Comparison of ENCODE assay signal across 1 cellular context in the genomic region with DNA sequence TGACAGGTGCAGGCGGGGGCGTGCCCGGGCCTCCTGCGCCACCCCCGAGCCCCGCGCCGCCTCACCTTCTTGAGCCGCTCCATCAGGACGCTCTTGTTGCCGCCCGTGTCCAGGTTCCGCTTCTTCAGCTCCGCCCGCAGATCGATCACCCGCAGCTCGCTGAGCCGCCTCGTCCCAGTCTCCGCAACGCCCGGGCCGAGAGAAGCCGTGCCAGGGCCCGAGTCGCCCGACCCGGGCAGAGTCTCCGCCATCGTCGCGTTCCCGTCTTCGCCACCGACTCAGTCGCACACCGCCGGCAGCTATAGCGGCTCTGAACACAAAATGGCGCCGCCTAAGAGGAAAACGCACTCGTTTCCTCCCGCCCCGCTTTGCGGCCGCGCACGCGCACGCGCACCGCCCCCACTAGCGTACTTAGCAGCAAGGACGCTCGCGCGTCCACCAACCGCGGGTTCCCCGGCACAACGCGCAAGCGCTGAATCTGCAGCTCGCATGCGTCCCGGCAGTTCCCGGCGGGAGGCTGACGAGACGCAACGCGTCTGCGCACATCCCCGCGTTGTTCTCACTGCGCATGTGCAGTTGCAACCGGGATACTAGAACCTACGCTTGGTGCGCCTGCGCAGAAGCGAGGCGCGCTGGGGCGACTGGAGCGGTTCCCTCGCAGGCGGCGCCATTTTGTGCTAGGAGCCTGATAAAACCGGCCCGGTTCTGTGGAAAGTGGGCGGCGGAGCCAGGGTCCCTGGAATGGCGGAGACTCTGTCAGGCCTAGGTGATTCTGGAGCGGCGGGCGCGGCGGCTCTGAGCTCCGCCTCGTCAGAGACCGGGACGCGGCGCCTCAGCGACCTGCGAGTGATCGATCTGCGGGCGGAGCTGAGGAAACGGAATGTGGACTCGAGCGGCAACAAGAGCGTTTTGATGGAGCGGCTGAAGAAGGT.
TF ChIP-seq lines count a peak whose summit lies in the region.

A gene (plus strand): TSS at position 619 of the 932 bp plus-strand sequence. CDS start 123 bp downstream, at position 742.
A gene (minus strand): TSS at position 312 of the 932 bp plus-strand sequence. CDS start 61 bp downstream, at position 251.

TF ChIP-seq in HEK293, 187 proteins besides CTCF, POLR2A, EP300 and RAD21 (continued from another document and continues in another):
- TF ChIP-seq, protein P1, sequence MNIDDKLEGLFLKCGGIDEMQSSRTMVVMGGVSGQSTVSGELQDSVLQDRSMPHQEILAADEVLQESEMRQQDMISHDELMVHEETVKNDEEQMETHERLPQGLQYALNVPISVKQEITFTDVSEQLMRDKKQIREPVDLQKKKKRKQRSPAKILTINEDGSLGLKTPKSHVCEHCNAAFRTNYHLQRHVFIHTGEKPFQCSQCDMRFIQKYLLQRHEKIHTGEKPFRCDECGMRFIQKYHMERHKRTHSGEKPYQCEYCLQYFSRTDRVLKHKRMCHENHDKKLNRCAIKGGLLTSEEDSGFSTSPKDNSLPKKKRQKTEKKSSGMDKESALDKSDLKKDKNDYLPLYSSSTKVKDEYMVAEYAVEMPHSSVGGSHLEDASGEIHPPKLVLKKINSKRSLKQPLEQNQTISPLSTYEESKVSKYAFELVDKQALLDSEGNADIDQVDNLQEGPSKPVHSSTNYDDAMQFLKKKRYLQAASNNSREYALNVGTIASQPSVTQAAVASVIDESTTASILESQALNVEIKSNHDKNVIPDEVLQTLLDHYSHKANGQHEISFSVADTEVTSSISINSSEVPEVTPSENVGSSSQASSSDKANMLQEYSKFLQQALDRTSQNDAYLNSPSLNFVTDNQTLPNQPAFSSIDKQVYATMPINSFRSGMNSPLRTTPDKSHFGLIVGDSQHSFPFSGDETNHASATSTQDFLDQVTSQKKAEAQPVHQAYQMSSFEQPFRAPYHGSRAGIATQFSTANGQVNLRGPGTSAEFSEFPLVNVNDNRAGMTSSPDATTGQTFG (tag by site-specific recombination; IDR thresholded peaks at IDR 0.05; ENCODE audit: borderline replicate concordance): no peak
- TF ChIP-seq, protein P2, sequence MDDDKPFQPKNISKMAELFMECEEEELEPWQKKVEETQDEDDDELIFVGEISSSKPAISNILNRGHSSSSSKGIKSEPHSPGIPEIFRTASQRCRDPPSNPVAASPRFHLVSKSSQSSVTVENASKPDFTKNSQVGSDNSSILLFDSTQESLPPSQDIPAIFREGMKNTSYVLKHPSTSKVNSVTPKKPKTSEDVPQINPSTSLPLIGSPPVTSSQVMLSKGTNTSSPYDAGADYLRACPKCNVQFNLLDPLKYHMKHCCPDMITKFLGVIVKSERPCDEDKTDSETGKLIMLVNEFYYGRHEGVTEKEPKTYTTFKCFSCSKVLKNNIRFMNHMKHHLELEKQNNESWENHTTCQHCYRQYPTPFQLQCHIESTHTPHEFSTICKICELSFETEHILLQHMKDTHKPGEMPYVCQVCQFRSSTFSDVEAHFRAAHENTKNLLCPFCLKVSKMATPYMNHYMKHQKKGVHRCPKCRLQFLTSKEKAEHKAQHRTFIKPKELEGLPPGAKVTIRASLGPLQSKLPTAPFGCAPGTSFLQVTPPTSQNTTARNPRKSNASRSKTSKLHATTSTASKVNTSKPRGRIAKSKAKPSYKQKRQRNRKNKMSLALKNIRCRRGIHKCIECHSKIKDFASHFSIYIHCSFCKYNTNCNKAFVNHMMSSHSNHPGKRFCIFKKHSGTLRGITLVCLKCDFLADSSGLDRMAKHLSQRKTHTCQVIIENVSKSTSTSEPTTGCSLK (tag by site-specific recombination; IDR thresholded peaks at IDR 0.05): no peak
- TF ChIP-seq ZFP69B (tag by site-specific recombination; IDR thresholded peaks at IDR 0.05) (peak; percentile 45; the same call in 1 of the 2 replicates), ZNF433 (tag by site-specific recombination; IDR thresholded peaks at IDR 0.05; ENCODE audit: low read depth) (no peak), ZNF350 (tag by site-specific recombination; IDR thresholded peaks at IDR 0.05) (no peak), YY2 (tag by site-specific recombination; IDR thresholded peaks at IDR 0.05) (peak; percentile 80), ZNF146 (tag by site-specific recombination; IDR thresholded peaks at IDR 0.05) (no peak), ZNF473 (tag by site-specific recombination; IDR thresholded peaks at IDR 0.05) (no peak), ZNF37A (tag by site-specific recombination; IDR thresholded peaks at IDR 0.05) (no peak), ZNF391 (tag by site-specific recombination; IDR thresholded peaks at IDR 0.05; ENCODE audit: borderline replicate concordance, low read depth) (peak; percentile 35; the same call in 1 of the 2 replicates), ZNF776 (tag by site-specific recombination; IDR thresholded peaks at IDR 0.05; ENCODE audit: borderline replicate concordance) (no peak), ZNF785 (tag by site-specific recombination; IDR thresholded peaks at IDR 0.05) (no peak), ZNF2 (tag by site-specific recombination; IDR thresholded peaks at IDR 0.05) (peak; percentile 67; the same call in 1 of the 2 replicates), GLIS1 (tag by site-specific recombination; IDR thresholded peaks at IDR 0.05) (peak; percentile 76), ZNF138 (tag by site-specific recombination; IDR thresholded peaks at IDR 0.05; ENCODE audit: borderline replicate concordance) (no peak), ZNF664 (tag by site-specific recombination; IDR thresholded peaks at IDR 0.05) (no peak), FEZF1 (tag by site-specific recombination; IDR thresholded peaks at IDR 0.05) (no peak), ZNF48 (tag by site-specific recombination; IDR thresholded peaks at IDR 0.05) (no peak), HOXC10 (CRISPR knock-in tag; IDR thresholded peaks at IDR 0.05) (no peak), ZNF248 (tag by site-specific recombination; IDR thresholded peaks at IDR 0.05) (no peak), ZNF324 (tag by site-specific recombination; IDR thresholded peaks at IDR 0.05) (no peak), ZIC2 (tag by site-specific recombination; IDR thresholded peaks at IDR 0.05) (no peak), RBAK (tag by site-specific recombination; IDR thresholded peaks at IDR 0.05) (no peak), SP7 (tag by site-specific recombination; IDR thresholded peaks at IDR 0.05) (peak; percentile 24), ZNF660 (tag by site-specific recombination; IDR thresholded peaks at IDR 0.05) (peak; percentile 80), ZNF19 (tag by site-specific recombination; IDR thresholded peaks at IDR 0.05; ENCODE audit: low read depth) (no peak), ZNF366 (tag by site-specific recombination; conservative IDR thresholded peaks at IDR 0.05) (no peak), GLI2 (tag by site-specific recombination; IDR thresholded peaks at IDR 0.05; ENCODE audit: borderline replicate concordance, low read depth) (no peak), ZNF239 (tag by site-specific recombination; IDR thresholded peaks at IDR 0.05) (no peak), ZNF292 (tag by site-specific recombination; IDR thresholded peaks at IDR 0.05; ENCODE audit: borderline replicate concordance, low read depth) (no peak), ZNF629 (tag by site-specific recombination; IDR thresholded peaks at IDR 0.05) (peak; percentile 45), KLF16 (tag by site-specific recombination; IDR thresholded peaks at IDR 0.05) (peak; percentile 33), TRIM28 (IDR thresholded peaks at IDR 0.05; ENCODE audit: borderline replicate concordance, low read length) (no peak)
- TF ChIP-seq, protein P3, sequence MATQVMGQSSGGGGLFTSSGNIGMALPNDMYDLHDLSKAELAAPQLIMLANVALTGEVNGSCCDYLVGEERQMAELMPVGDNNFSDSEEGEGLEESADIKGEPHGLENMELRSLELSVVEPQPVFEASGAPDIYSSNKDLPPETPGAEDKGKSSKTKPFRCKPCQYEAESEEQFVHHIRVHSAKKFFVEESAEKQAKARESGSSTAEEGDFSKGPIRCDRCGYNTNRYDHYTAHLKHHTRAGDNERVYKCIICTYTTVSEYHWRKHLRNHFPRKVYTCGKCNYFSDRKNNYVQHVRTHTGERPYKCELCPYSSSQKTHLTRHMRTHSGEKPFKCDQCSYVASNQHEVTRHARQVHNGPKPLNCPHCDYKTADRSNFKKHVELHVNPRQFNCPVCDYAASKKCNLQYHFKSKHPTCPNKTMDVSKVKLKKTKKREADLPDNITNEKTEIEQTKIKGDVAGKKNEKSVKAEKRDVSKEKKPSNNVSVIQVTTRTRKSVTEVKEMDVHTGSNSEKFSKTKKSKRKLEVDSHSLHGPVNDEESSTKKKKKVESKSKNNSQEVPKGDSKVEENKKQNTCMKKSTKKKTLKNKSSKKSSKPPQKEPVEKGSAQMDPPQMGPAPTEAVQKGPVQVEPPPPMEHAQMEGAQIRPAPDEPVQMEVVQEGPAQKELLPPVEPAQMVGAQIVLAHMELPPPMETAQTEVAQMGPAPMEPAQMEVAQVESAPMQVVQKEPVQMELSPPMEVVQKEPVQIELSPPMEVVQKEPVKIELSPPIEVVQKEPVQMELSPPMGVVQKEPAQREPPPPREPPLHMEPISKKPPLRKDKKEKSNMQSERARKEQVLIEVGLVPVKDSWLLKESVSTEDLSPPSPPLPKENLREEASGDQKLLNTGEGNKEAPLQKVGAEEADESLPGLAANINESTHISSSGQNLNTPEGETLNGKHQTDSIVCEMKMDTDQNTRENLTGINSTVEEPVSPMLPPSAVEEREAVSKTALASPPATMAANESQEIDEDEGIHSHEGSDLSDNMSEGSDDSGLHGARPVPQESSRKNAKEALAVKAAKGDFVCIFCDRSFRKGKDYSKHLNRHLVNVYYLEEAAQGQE (tag by site-specific recombination; IDR thresholded peaks at IDR 0.05): no peak
- TF ChIP-seq, protein P4, sequence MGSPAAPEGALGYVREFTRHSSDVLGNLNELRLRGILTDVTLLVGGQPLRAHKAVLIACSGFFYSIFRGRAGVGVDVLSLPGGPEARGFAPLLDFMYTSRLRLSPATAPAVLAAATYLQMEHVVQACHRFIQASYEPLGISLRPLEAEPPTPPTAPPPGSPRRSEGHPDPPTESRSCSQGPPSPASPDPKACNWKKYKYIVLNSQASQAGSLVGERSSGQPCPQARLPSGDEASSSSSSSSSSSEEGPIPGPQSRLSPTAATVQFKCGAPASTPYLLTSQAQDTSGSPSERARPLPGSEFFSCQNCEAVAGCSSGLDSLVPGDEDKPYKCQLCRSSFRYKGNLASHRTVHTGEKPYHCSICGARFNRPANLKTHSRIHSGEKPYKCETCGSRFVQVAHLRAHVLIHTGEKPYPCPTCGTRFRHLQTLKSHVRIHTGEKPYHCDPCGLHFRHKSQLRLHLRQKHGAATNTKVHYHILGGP (tag by site-specific recombination; IDR thresholded peaks at IDR 0.05): no peak
- TF ChIP-seq, protein P5, sequence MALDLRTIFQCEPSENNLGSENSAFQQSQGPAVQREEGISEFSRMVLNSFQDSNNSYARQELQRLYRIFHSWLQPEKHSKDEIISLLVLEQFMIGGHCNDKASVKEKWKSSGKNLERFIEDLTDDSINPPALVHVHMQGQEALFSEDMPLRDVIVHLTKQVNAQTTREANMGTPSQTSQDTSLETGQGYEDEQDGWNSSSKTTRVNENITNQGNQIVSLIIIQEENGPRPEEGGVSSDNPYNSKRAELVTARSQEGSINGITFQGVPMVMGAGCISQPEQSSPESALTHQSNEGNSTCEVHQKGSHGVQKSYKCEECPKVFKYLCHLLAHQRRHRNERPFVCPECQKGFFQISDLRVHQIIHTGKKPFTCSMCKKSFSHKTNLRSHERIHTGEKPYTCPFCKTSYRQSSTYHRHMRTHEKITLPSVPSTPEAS (tag by site-specific recombination; IDR thresholded peaks at IDR 0.05): no peak
- TF ChIP-seq, protein P6, sequence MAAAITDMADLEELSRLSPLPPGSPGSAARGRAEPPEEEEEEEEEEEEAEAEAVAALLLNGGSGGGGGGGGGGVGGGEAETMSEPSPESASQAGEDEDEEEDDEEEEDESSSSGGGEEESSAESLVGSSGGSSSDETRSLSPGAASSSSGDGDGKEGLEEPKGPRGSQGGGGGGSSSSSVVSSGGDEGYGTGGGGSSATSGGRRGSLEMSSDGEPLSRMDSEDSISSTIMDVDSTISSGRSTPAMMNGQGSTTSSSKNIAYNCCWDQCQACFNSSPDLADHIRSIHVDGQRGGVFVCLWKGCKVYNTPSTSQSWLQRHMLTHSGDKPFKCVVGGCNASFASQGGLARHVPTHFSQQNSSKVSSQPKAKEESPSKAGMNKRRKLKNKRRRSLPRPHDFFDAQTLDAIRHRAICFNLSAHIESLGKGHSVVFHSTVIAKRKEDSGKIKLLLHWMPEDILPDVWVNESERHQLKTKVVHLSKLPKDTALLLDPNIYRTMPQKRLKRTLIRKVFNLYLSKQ (tag by site-specific recombination; IDR thresholded peaks at IDR 0.05; ENCODE audit: borderline replicate concordance): no peak
- TF ChIP-seq, protein P7, sequence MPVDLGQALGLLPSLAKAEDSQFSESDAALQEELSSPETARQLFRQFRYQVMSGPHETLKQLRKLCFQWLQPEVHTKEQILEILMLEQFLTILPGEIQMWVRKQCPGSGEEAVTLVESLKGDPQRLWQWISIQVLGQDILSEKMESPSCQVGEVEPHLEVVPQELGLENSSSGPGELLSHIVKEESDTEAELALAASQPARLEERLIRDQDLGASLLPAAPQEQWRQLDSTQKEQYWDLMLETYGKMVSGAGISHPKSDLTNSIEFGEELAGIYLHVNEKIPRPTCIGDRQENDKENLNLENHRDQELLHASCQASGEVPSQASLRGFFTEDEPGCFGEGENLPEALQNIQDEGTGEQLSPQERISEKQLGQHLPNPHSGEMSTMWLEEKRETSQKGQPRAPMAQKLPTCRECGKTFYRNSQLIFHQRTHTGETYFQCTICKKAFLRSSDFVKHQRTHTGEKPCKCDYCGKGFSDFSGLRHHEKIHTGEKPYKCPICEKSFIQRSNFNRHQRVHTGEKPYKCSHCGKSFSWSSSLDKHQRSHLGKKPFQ (tag by site-specific recombination; IDR thresholded peaks at IDR 0.05): no peak; the same call in 1 of the 2 replicates
- TF ChIP-seq, protein P8, sequence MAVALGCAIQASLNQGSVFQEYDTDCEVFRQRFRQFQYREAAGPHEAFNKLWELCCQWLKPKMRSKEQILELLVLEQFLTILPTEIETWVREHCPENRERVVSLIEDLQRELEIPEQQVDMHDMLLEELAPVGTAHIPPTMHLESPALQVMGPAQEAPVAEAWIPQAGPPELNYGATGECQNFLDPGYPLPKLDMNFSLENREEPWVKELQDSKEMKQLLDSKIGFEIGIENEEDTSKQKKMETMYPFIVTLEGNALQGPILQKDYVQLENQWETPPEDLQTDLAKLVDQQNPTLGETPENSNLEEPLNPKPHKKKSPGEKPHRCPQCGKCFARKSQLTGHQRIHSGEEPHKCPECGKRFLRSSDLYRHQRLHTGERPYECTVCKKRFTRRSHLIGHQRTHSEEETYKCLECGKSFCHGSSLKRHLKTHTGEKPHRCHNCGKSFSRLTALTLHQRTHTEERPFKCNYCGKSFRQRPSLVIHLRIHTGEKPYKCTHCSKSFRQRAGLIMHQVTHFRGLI (tag by site-specific recombination; IDR thresholded peaks at IDR 0.05): no peak
- TF ChIP-seq, protein P9, sequence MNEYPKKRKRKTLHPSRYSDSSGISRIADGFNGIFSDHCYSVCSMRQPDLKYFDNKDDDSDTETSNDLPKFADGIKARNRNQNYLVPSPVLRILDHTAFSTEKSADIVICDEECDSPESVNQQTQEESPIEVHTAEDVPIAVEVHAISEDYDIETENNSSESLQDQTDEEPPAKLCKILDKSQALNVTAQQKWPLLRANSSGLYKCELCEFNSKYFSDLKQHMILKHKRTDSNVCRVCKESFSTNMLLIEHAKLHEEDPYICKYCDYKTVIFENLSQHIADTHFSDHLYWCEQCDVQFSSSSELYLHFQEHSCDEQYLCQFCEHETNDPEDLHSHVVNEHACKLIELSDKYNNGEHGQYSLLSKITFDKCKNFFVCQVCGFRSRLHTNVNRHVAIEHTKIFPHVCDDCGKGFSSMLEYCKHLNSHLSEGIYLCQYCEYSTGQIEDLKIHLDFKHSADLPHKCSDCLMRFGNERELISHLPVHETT (tag by site-specific recombination; IDR thresholded peaks at IDR 0.05): 0 out of 2 replicates have a peak, but pooled peaks have one; percentile 53
